In genomic region chr17:72416054-72416691, GRCh38 we compare ENCODE assay signal across 13 cellular contexts.
DNase-seq lines count a peak whose midpoint lies in the region; ATAC-seq and TF ChIP-seq lines count a peak whose summit lies in the region.
"Had no signal": no experiment of that assay in that cellular context is flagged by ENCODE, and none has a peak within 500 bp of the region (broad histone marks: within the 10 kb centered on the region; RNA-seq: fewer than 3 reads in every experiment).

No MANE protein-coding gene starts in this region.

- peaks cover 2 to 11% of the 10 kb centered on the region in 2 donors for H3K4me1 ChIP-seq in neuronal stem cell (ENCODE audit: control insufficient read depth in 2 of 2, insufficient read depth in 1 of 2, low read depth in 1 of 2, low read length in 2 of 2)

- H2AFZ ChIP-seq in neuronal stem cell (ENCODE audit: low read length): peak overlapping the region; percentile 73

- peak; percentile 49 for DNase-seq in DMS79 (lab: John Stamatoyannopoulos, UW)
- peak; percentile 32 for DNase-seq in NCI-H510A (lab: John Stamatoyannopoulos, UW)
- DNase-seq in caudate nucleus (lab: John Stamatoyannopoulos, UW): peak in 25 of 61 donors; percentile 1 to 68 (median 32)
- no peak for DNase-seq in neuronal stem cell (ENCODE audit: low spot score)
- DNase-seq in DMS153 (lab: John Stamatoyannopoulos, UW): no peak
- no peak for DNase-seq in GM20000 (ENCODE audit: low spot score)
- DNase-seq: naive thymus-derived CD8-positive, alpha-beta T cell; NCI-H2081 treated with DMSO at 0.1 percent for 48 hours; RPMI8226; small intestine had no signal

- ATAC-seq in HG03097 (IDR thresholded peaks at IDR 0.05; ENCODE audit: low FRiP score, unreplicated experiment): no peak
- ATAC-seq in HG02938 (IDR thresholded peaks at IDR 0.05; ENCODE audit: unreplicated experiment): no peak
- ATAC-seq: naive thymus-derived CD8-positive, alpha-beta T cell had no signal

- peak overlapping the region; percentile 12 for H2BK15ac ChIP-seq in neuronal stem cell (ENCODE audit: low read length)

- H4K91ac ChIP-seq in neuronal stem cell (ENCODE audit: low read depth, low read length, poor library complexity): no peak overlapping the region

- no peak overlapping the region for H3K14ac ChIP-seq in neuronal stem cell (ENCODE audit: low read length)

- H3K79me1 ChIP-seq in neuronal stem cell (ENCODE audit: low read depth, low read length): no peaks in the 10 kb centered on the region

- no peak overlapping the region for H3K23ac ChIP-seq in neuronal stem cell (ENCODE audit: low read depth, low read length, poor library complexity)

- H3K9ac ChIP-seq in neuronal stem cell (ENCODE audit: low read depth, low read length, poor library complexity): no peak overlapping the region

- peak overlapping the region; percentile 7 for H2BK5ac ChIP-seq in neuronal stem cell (ENCODE audit: low read length)

- TF ChIP-seq CTCF in GM20000 (IDR thresholded peaks at IDR 0.05; ENCODE audit: extremely low read depth, missing control alignments): no peak

- no peaks in the 10 kb centered on the region for H3K27me3 ChIP-seq in neuronal stem cell (ENCODE audit: control insufficient read depth in 3 of 3, insufficient read depth in 3 of 3, low read depth in 1 of 3, low read length in 3 of 3)

- H2BK120ac ChIP-seq in neuronal stem cell (ENCODE audit: low read depth, low read length): no peak overlapping the region

- H3K27ac ChIP-seq in caudate nucleus (ENCODE audit: low read depth, low read length) (peak overlapping the region; percentile 59), neuronal stem cell (replicated peaks; ENCODE audit: low read length) (peak overlapping the region; percentile 66)
- H3K27ac ChIP-seq: VCaP had no signal

- no peak overlapping the region for H2BK12ac ChIP-seq in neuronal stem cell (ENCODE audit: low read length)

- no peak overlapping the region for H4K8ac ChIP-seq in neuronal stem cell (ENCODE audit: low read depth, low read length)

- peak overlapping the region; percentile 51 for H3K18ac ChIP-seq in neuronal stem cell (ENCODE audit: low read length)

- H3K4me3 ChIP-seq in neuronal stem cell (ENCODE audit: low read length in 2 of 2): no peak overlapping the region

- no CpG with 5 or more reads among the region's 6 CpGs for WGBS in neuronal stem cell (ENCODE audit: extremely low coverage in 2 of 2, insufficient read length in 2 of 2, insufficient replicate concordance in 1 of 2), 2 donors

- no peak overlapping the region for H3K4ac ChIP-seq in neuronal stem cell (ENCODE audit: low read length)

- peaks cover 0 to 9% of the 10 kb centered on the region in 2 donors for H3K9me3 ChIP-seq in neuronal stem cell (replicated peaks in 1 of 2; ENCODE audit: control insufficient read depth in 2 of 2, insufficient read depth in 1 of 2, low read depth in 1 of 2, low read length in 2 of 2)

- H3K4me2 ChIP-seq in neuronal stem cell (ENCODE audit: insufficient read depth, low read length, poor library complexity, severe bottlenecking): no peak overlapping the region

- H3K36me3 ChIP-seq in neuronal stem cell (replicated peaks in 1 of 2; ENCODE audit: control insufficient read depth in 2 of 2, insufficient read depth in 2 of 2, low read length in 2 of 2): no peaks in the 10 kb centered on the region

- H2AK5ac ChIP-seq in neuronal stem cell (ENCODE audit: low read depth, low read length): no peak overlapping the region

Comparison
In these comparisons a context has a peak if more than half of its experiments do, and no peak if none do; other contexts are left out.
1. DNase-seq: peak in DMS79 (single experiment) and NCI-H510A (single experiment); none in neuronal stem cell (single experiment), DMS153 (single experiment) and GM20000 (single experiment).